In genomic region chr15:40471105-40471777, GRCh38 we compare ENCODE assay signal across 7 cellular contexts. TPM values are rescaled to one million over a fixed set of nuclear protein-coding genes. Genes with fewer than 3 reads are reported as not detected.
A peak's percentile ranks its signal among the peaks of the same experiment; 100 is the strongest.
DNase-seq lines count a peak whose midpoint lies in the region; ATAC-seq and TF ChIP-seq lines count a peak whose summit lies in the region.

No MANE protein-coding gene starts in this region.

- no peaks in the 10 kb centered on the region for H3K9me3 Mint-ChIP-seq in type B pancreatic cell

- peak; percentile 41 for ATAC-seq in HG02642 (IDR thresholded peaks at IDR 0.05; ENCODE audit: poor library complexity, unreplicated experiment)

- no peaks in the 10 kb centered on the region for H3K27me3 Mint-ChIP-seq in type B pancreatic cell

- H3K36me3 Mint-ChIP-seq in type B pancreatic cell: no peaks in the 10 kb centered on the region

- TF ChIP-seq CTCF in GM13977 (IDR thresholded peaks at IDR 0.05; ENCODE audit: extremely low read depth, insufficient read depth, missing control alignments): no peak
- no peak for TF ChIP-seq CTCF in type B pancreatic cell (conservative IDR thresholded peaks at IDR 0.05)

- peaks cover 9% of the 10 kb centered on the region for H3K4me1 Mint-ChIP-seq in type B pancreatic cell (ENCODE audit: unreplicated experiment)

- DNase-seq in GM13977 (ENCODE audit: low spot score) (peak; percentile 71), SK-N-DZ (ENCODE audit: low spot score) (peak; percentile 13), medulla oblongata (ENCODE audit: extremely low spot score) (peak; percentile 24), type B pancreatic cell (ENCODE audit: extremely low spot score, unreplicated experiment) (no peak)
- DNase-seq in NK-92 treated with Interleukin-12 subunit alpha and Interleukin-12 subunit beta, amount 100 ng/mL, for 24 hours (lab: John Stamatoyannopoulos, UW): no peak

- peak overlapping the region; percentile 60 for H3K27ac ChIP-seq in cingulate gyrus (ENCODE audit: low read depth, low read length)

- peak overlapping the region; percentile 90 for H3K27ac Mint-ChIP-seq in type B pancreatic cell

- H3K4me3 Mint-ChIP-seq in type B pancreatic cell: peak overlapping the region; percentile 92

- in situ Hi-C loops in GM13977 (cut with MboI; ENCODE audit: low pct_unique_long_range_greater_than_20kb, low sequenced_read_pairs, unreplicated experiment): no loop called here

RNA-seq across cellular contexts. Expression of gene CHST14, which starts 0.5 kb away (rescaled TPM):
- 16.2 and 18.3 TPM in 2 replicates for polyA plus RNA-seq in SK-N-DZ (2014; cell fraction: cytosol; rRNA removed)
- polyA plus RNA-seq in SK-N-DZ (2014; cell fraction: nucleus; rRNA removed): 5.8 and 7.1 TPM in 2 replicates
- 12.7 and 24.2 TPM in 2 replicates for total RNA-seq in type B pancreatic cell (ENCODE audit: low replicate concordance)

RNA-seq across cellular contexts. Expression of gene BAHD1, which starts 30.5 kb away (rescaled TPM):
- polyA plus RNA-seq in SK-N-DZ (2014; cell fraction: cytosol; rRNA removed): 21.6 and 24.7 TPM in 2 replicates
- polyA plus RNA-seq in SK-N-DZ (2014; cell fraction: nucleus; rRNA removed): 34.6 and 44.7 TPM in 2 replicates
- 21.6 and 24.8 TPM in 2 replicates for total RNA-seq in type B pancreatic cell (ENCODE audit: low replicate concordance)

Comparison
In these comparisons a context has a peak if more than half of its experiments do, and no peak if none do; other contexts are left out.
1. DNase-seq: peak in GM13977 (single experiment), SK-N-DZ (single experiment) and medulla oblongata (single experiment); none in type B pancreatic cell (single experiment) and NK-92 treated with Interleukin-12 subunit alpha and Interleukin-12 subunit beta, amount 100 ng/mL, for 24 hours (single experiment).